Comparison of ENCODE assay signal across 22 cellular contexts in genomic region chr1:165344736-165345135, GRCh38. TPM values are rescaled to one million over a fixed set of nuclear protein-coding genes. Genes with fewer than 3 reads are reported as not detected.
"Had no signal": no experiment of that assay in that cellular context is flagged by ENCODE, and none has a peak within 500 bp of the region (broad histone marks: within the 10 kb centered on the region; RNA-seq: fewer than 3 reads in every experiment).

No MANE protein-coding gene starts in this region.

- DNase-seq: KBM-7; MV-4-11; NCI-H1048; NCI-H1105; NCI-H1417; NCI-H1436 treated with DMSO at 0.1 percent for 48 hours; NCI-H1694; NCI-H187 treated with DMSO at 0.1 percent for 48 hours; NCI-H524; NCI-H526 treated with DMSO at 0.1 percent for 48 hours; NCI-H748 treated with DMSO at 0.1 percent for 48 hours; NK-92 treated with Interleukin-12 subunit alpha and Interleukin-12 subunit beta, amount 100 ng/mL, for 24 hours; PC-3; SHP77 had no signal

- H3K27ac ChIP-seq: HL-60, RWPE1 had no signal

- ATAC-seq: Panc1, PC-3, SK-N-SH treated with all-trans-retinoic acid at 6 μM for 48 hours had no signal

RNA-seq across cellular contexts. Expression of gene LMX1A, which starts 11.8 kb away (rescaled TPM):
- total RNA-seq: LHCN-M2, MCF 10A, NCI-H460, OCI-LY7, PC-3 had no signal
